Comparison of ENCODE assay signal across 1 cellular context in genomic region chr9:89542461-89543021, GRCh38.
TF ChIP-seq lines count a peak whose summit lies in the region.

No MANE protein-coding gene starts in this region.

TF ChIP-seq in GM23338, 12 proteins besides CTCF, POLR2A, EP300 and RAD21 (continued from another document):
- TF ChIP-seq ZNF462 (CRISPR knock-in tag; IDR thresholded peaks at IDR 0.05) (no peak), STAT1 (IDR thresholded peaks at IDR 0.05; ENCODE audit: unreplicated experiment) (no peak), REST (IDR thresholded peaks at IDR 0.05; ENCODE audit: unreplicated experiment) (no peak), EZH2 (IDR thresholded peaks at IDR 0.05; ENCODE audit: low read depth, unreplicated experiment) (no peak), POLR2AphosphoS5 (IDR thresholded peaks at IDR 0.05; ENCODE audit: low read depth) (no peak), ZNF331 (CRISPR knock-in tag; IDR thresholded peaks at IDR 0.05; ENCODE audit: low read depth) (no peak), JUNB (IDR thresholded peaks at IDR 0.05; ENCODE audit: unreplicated experiment) (no peak), ETS1 (IDR thresholded peaks at IDR 0.05) (no peak), ZNF114 (CRISPR knock-in tag; IDR thresholded peaks at IDR 0.05) (no peak)
